In genomic region chr10:119416855-119417254, GRCh38 we compare ENCODE assay signal across 8 cellular contexts.
DNase-seq lines count a peak whose midpoint lies in the region; ATAC-seq lines count a peak whose summit lies in the region.

No MANE protein-coding gene starts in this region.

- no peak for ATAC-seq in GM19328 (IDR thresholded peaks at IDR 0.05; ENCODE audit: unreplicated experiment)

- DNase-seq in NCI-H748 (lab: John Stamatoyannopoulos, UW; ENCODE audit: unreplicated experiment) (peak; percentile 51), NCI-H748 treated with DMSO at 0.1 percent for 48 hours (lab: John Stamatoyannopoulos, UW) (no peak), KG1 (lab: John Stamatoyannopoulos, UW) (peak; percentile 4), T-helper 1 cell (peak; percentile 23 to 66 (median 55)), amniotic stem cell (lab: John Stamatoyannopoulos, UW) (peak; percentile 7), hypothalamus (lab: John Stamatoyannopoulos, UW) (peak in 30 of 51 donors; percentile 4 to 57 (median 24))
- DNase-seq in stimulated activated CD4-positive, alpha-beta T cell treated with anti-CD3 and anti-CD28 coated beads, Interleukin-1b, Interleukin-23, amount 100 ng/mL, for 24 hours (ENCODE audit: low read depth in 4 of 4, low spot score in 1 of 4): peak; percentile 36 to 57 (median 54)
